15 cellular contexts compared by ENCODE assay signal in the genomic region with DNA sequence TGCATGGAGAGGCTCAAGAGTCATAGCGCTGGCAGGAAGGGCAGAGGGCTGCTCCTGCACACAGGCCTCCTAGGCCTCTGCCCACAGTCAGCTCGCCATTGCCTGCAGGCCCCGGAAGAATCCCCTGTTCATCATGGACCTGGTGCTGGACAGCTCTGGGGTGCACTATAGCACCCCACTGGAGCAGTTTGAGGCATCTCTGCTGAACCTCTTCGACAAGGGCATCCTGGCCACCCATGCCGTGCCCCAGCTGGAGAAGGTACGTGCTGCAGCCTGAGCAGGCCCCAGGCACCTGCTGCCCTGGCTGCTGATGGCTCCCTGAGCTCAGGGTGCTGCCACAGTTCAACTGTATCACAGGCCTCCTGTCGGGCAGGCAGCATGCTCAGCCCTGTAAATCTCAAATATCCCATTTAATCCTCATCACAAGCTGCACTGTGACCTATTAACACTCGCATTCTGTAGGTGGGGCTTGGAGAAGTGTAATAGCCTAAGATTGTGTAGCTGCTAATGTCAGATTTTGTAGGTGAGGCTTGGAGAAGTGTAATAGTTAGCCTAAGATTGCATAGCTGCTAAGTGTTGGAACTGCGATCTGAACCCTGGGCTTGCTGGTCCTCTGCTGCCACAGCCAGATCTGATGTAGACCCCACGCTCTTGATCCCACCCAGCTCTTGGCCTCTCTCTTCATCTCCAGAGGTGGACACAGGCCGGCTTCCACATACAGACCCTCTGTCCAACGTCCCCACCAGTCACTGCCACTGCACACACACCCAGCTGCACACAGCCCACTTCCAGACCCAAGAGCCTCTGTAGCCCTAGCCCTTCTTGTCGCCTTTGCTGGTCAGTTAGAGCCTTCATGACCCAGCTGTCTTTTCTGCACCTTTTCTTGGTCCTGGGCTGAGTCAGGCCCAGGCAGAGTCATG.
"Had no signal": no experiment of that assay in that cellular context is flagged by ENCODE, and none has a peak within 500 bp of the region (broad histone marks: within the 10 kb centered on the region; RNA-seq: fewer than 3 reads in every experiment).

No MANE protein-coding gene starts in this region.

- H3K4me3 Mint-ChIP-seq: activated B cell treated with CpG ODN at 0.5 μM for 24 hours; activated T-helper 17 cell treated with anti-CD3 and anti-CD28 coated beads, Interleukin-2, amount 50 U/mL, for 72 hours; dendritic cell treated with granulocyte-macrophage colony-stimulating factor and Interleukin-4, amounts not matched to agents 40 ng/mL and 50 ng/mL, for 4 days; nephron; T-helper 1 cell treated with Interleukin-12 subunit alpha and Interleukin-12 subunit beta and Interleukin-4 antibody, amounts not matched to agents 30 μg/mL and 1 μg/mL, for 36 hours had no signal

- H3K9me3 Mint-ChIP-seq: activated B cell treated with CpG ODN at 0.5 μM for 24 hours; activated T-helper 17 cell treated with anti-CD3 and anti-CD28 coated beads, Interleukin-2, amount 50 U/mL, for 72 hours; dendritic cell treated with granulocyte-macrophage colony-stimulating factor and Interleukin-4, amounts not matched to agents 40 ng/mL and 50 ng/mL, for 4 days; nephron; T-helper 1 cell treated with Interleukin-12 subunit alpha and Interleukin-12 subunit beta and Interleukin-4 antibody, amounts not matched to agents 30 μg/mL and 1 μg/mL, for 36 hours had no signal

- H3K27me3 Mint-ChIP-seq: activated B cell treated with CpG ODN at 0.5 μM for 24 hours; activated T-helper 17 cell treated with anti-CD3 and anti-CD28 coated beads, Interleukin-2, amount 50 U/mL, for 72 hours; dendritic cell treated with granulocyte-macrophage colony-stimulating factor and Interleukin-4, amounts not matched to agents 40 ng/mL and 50 ng/mL, for 4 days had no signal

- H3K27ac ChIP-seq: lower lobe of right lung, spleen, uterus had no signal

- H3K27ac Mint-ChIP-seq: activated B cell treated with CpG ODN at 0.5 μM for 24 hours; activated T-helper 17 cell treated with anti-CD3 and anti-CD28 coated beads, Interleukin-2, amount 50 U/mL, for 72 hours; dendritic cell treated with granulocyte-macrophage colony-stimulating factor and Interleukin-4, amounts not matched to agents 40 ng/mL and 50 ng/mL, for 4 days; nephron; T-helper 1 cell treated with Interleukin-12 subunit alpha and Interleukin-12 subunit beta and Interleukin-4 antibody, amounts not matched to agents 30 μg/mL and 1 μg/mL, for 36 hours had no signal

- H3K4me1 Mint-ChIP-seq: activated B cell treated with CpG ODN at 0.5 μM for 24 hours; activated T-helper 17 cell treated with anti-CD3 and anti-CD28 coated beads, Interleukin-2, amount 50 U/mL, for 72 hours; nephron had no signal

- H3K9me3 ChIP-seq: adrenal gland, lower lobe of right lung, spleen, tibial nerve, uterus had no signal

- H3K27me3 ChIP-seq: adrenal gland, spleen, tibial nerve, uterus had no signal

- DNase-seq: activated B cell treated with CpG ODN at 0.5 μM for 24 hours; activated CD4-positive, alpha-beta T cell treated with anti-CD3 and anti-CD28 coated beads for 48 hours; activated naive CD4-positive, alpha-beta T cell treated with anti-CD3 and anti-CD28 coated beads, Interleukin-2, amount 50 U/mL, for 16 hours; head of caudate nucleus; left cardiac atrium; lower lobe of right lung; spleen; uterus had no signal

- H3K4me3 ChIP-seq: adrenal gland, lower lobe of right lung, spleen, tibial nerve, uterus had no signal

- FAIRE-seq: frontal cortex had no signal

- ATAC-seq: activated T-helper 17 cell treated with anti-CD3 and anti-CD28 coated beads, Interleukin-2, amount 50 U/mL, for 72 hours; lower lobe of right lung had no signal

- H3K4me1 ChIP-seq: lower lobe of right lung, spleen, uterus had no signal

- H3K36me3 ChIP-seq: adrenal gland, uterus had no signal
